In genomic region chrX:19350831-19351447, GRCh38 we compare ENCODE assay signal across 11 cellular contexts. TPM values are rescaled to one million over a fixed set of nuclear protein-coding genes. Genes with fewer than 3 reads are reported as not detected.
A peak's percentile ranks its signal among the peaks of the same experiment; 100 is the strongest.
DNase-seq lines count a peak whose midpoint lies in the region; ATAC-seq and TF ChIP-seq lines count a peak whose summit lies in the region.
"Had no signal": no experiment of that assay in that cellular context is flagged by ENCODE, and none has a peak within 500 bp of the region (broad histone marks: within the 10 kb centered on the region; RNA-seq: fewer than 3 reads in every experiment).

No MANE protein-coding gene starts in this region.

- peaks cover 31% of the 10 kb centered on the region for H3K36me3 Mint-ChIP-seq in activated CD4-positive, alpha-beta T cell treated with anti-CD3 and anti-CD28 coated beads, Interleukin-2, amount 10 ng/mL, durations not matched to agents 7 days and 5 days (ENCODE audit: low read depth)
- peaks cover 19% of the 10 kb centered on the region for H3K36me3 Mint-ChIP-seq in stimulated activated memory B cell treated with anti-CD40 and anti-IgM and Interleukin-4, amounts not matched to agents 10 μg/mL and 1 μg/mL and 100 μg/mL, for 72 hours

- no peaks in the 10 kb centered on the region for H3K9me3 ChIP-seq in vagina
- H3K9me3 ChIP-seq: A549 had no signal

- no peak for DNase-seq in activated CD4-positive, alpha-beta T cell treated with anti-CD3 and anti-CD28 coated beads, Interleukin-2, amount 10 ng/mL, durations not matched to agents 7 days and 5 days
- no peak for DNase-seq in activated CD4-positive, alpha-beta T cell treated with anti-CD3 and anti-CD28 coated beads, Interleukin-2, amount 50 U/mL, for 4 hours
- DNase-seq in MV-4-11 (lab: John Stamatoyannopoulos, UW) (peak; percentile 85), cerebellum (ENCODE audit: low spot score) (no peak), NCI-H1930 (lab: John Stamatoyannopoulos, UW) (no peak), vagina (ENCODE audit: extremely low spot score in 2 of 2) (no peak)
- DNase-seq: islet precursor cell had no signal

- intact Hi-C loops in vagina (cut with DNase I) = no loop called here

- peak overlapping the region; percentile 66 for H3K27ac Mint-ChIP-seq in activated CD4-positive, alpha-beta T cell treated with anti-CD3 and anti-CD28 coated beads, Interleukin-2, amount 10 ng/mL, durations not matched to agents 7 days and 5 days
- peak overlapping the region; percentile 66 for H3K27ac Mint-ChIP-seq in stimulated activated memory B cell treated with anti-CD40 and anti-IgM and Interleukin-4, amounts not matched to agents 10 μg/mL and 1 μg/mL and 100 μg/mL, for 72 hours

- no peaks in the 10 kb centered on the region for H3K27me3 ChIP-seq in vagina
- H3K27me3 ChIP-seq: cardiac muscle cell had no signal

- H3K4me3 ChIP-seq in vagina = no peak overlapping the region
- H3K4me3 ChIP-seq: A549, cardiac muscle cell had no signal

- no peak overlapping the region for H3K4me3 Mint-ChIP-seq in activated CD4-positive, alpha-beta T cell treated with anti-CD3 and anti-CD28 coated beads, Interleukin-2, amount 10 ng/mL, durations not matched to agents 7 days and 5 days
- H3K4me3 Mint-ChIP-seq in stimulated activated memory B cell treated with anti-CD40 and anti-IgM and Interleukin-4, amounts not matched to agents 10 μg/mL and 1 μg/mL and 100 μg/mL, for 72 hours = no peak overlapping the region

- peaks cover 21% of the 10 kb centered on the region for H3K4me1 Mint-ChIP-seq in activated CD4-positive, alpha-beta T cell treated with anti-CD3 and anti-CD28 coated beads, Interleukin-2, amount 10 ng/mL, durations not matched to agents 7 days and 5 days
- H3K4me1 Mint-ChIP-seq in stimulated activated memory B cell treated with anti-CD40 and anti-IgM and Interleukin-4, amounts not matched to agents 10 μg/mL and 1 μg/mL and 100 μg/mL, for 72 hours = peaks cover 7% of the 10 kb centered on the region

- CTCF ChIA-PET in activated CD4-positive, alpha-beta T cell treated with anti-CD3 and anti-CD28 coated beads, Interleukin-2, amount 10 ng/mL, durations not matched to agents 7 days and 5 days (lab: Charles Lee) = interaction anchor here (1.4 kb wide), 1 partner anchor 17 kb away, joined by 4 read pairs; no protein-coding TSS in a partner anchor

- H3K9me3 Mint-ChIP-seq in activated CD4-positive, alpha-beta T cell treated with anti-CD3 and anti-CD28 coated beads, Interleukin-2, amount 10 ng/mL, durations not matched to agents 7 days and 5 days = no peaks in the 10 kb centered on the region
- no peaks in the 10 kb centered on the region for H3K9me3 Mint-ChIP-seq in stimulated activated memory B cell treated with anti-CD40 and anti-IgM and Interleukin-4, amounts not matched to agents 10 μg/mL and 1 μg/mL and 100 μg/mL, for 72 hours

- POLR2A ChIA-PET in activated CD4-positive, alpha-beta T cell treated with anti-CD3 and anti-CD28 coated beads, Interleukin-2, amount 10 ng/mL, durations not matched to agents 7 days and 5 days (lab: Charles Lee) = no interaction called here

- no peak for TF ChIP-seq CTCF in vagina (IDR thresholded peaks at IDR 0.05)

- no peak overlapping the region for H3K27ac ChIP-seq in vagina
- H3K27ac ChIP-seq: A549, cardiac muscle cell had no signal

- H3K36me3 ChIP-seq in vagina = peaks cover 0 to 23% of the 10 kb centered on the region in 2 donors

- peak; percentile 92 for ATAC-seq in HG02759 (IDR thresholded peaks at IDR 0.05; ENCODE audit: unreplicated experiment)
- ATAC-seq in stimulated activated memory B cell treated with anti-CD40 and anti-IgM and Interleukin-4, amounts not matched to agents 10 μg/mL and 1 μg/mL and 100 μg/mL, for 72 hours = peak; percentile 78

- TF ChIP-seq POLR2A in vagina (IDR thresholded peaks at IDR 0.05) = no peak

- no peaks in the 10 kb centered on the region for H3K4me1 ChIP-seq in vagina

- H3K27me3 Mint-ChIP-seq in activated CD4-positive, alpha-beta T cell treated with anti-CD3 and anti-CD28 coated beads, Interleukin-2, amount 10 ng/mL, durations not matched to agents 7 days and 5 days = no peaks in the 10 kb centered on the region
- no peaks in the 10 kb centered on the region for H3K27me3 Mint-ChIP-seq in stimulated activated memory B cell treated with anti-CD40 and anti-IgM and Interleukin-4, amounts not matched to agents 10 μg/mL and 1 μg/mL and 100 μg/mL, for 72 hours

RNA-seq across cellular contexts. Expression of gene PDHA1, which starts 7.2 kb away (rescaled TPM):
- total RNA-seq in activated CD4-positive, alpha-beta T cell treated with anti-CD3 and anti-CD28 coated beads, Interleukin-2, amount 10 ng/mL, durations not matched to agents 7 days and 5 days = 100 to 1,000 TPM; 114 to 127 TPM
- 68.6 TPM for total RNA-seq in cerebellum
- 41.0 TPM for total RNA-seq in vagina
